ENCODE assay signal across 8 cellular contexts in genomic region chr13:50127726-50128291, GRCh38.
DNase-seq lines count a peak whose midpoint lies in the region; ATAC-seq and TF ChIP-seq lines count a peak whose summit lies in the region.

No MANE protein-coding gene starts in this region.

- peak overlapping the region; percentile 74 to 80 for H3K4ac ChIP-seq in mesenchymal stem cell (ENCODE audit: low read depth in 1 of 2, low read length in 2 of 2)

- peaks cover 18% of the 10 kb centered on the region for H3K36me3 Mint-ChIP-seq in activated CD4-positive, alpha-beta T cell treated with anti-CD3 and anti-CD28 coated beads, Interleukin-2, amount 10 ng/mL, durations not matched to agents 7 days and 5 days (ENCODE audit: low read depth)

- H2BK120ac ChIP-seq in mesenchymal stem cell (ENCODE audit: low read depth, low read length): peak overlapping the region; percentile 77

- no peaks in the 10 kb centered on the region for H3K9me3 Mint-ChIP-seq in activated CD4-positive, alpha-beta T cell treated with anti-CD3 and anti-CD28 coated beads, Interleukin-2, amount 10 ng/mL, durations not matched to agents 7 days and 5 days

- no peak for ATAC-seq in HG02571 (IDR thresholded peaks at IDR 0.05; ENCODE audit: unreplicated experiment)

- H3K79me1 ChIP-seq in mesenchymal stem cell (replicated peaks; ENCODE audit: low read length, poor library complexity, severe bottlenecking): peaks cover 2% of the 10 kb centered on the region

- H3K9me3 ChIP-seq in mesenchymal stem cell (ENCODE audit: control insufficient read depth, low read length) (no peaks in the 10 kb centered on the region), thymus (ENCODE audit: control insufficient read depth) (no peaks in the 10 kb centered on the region)

- H3K27ac ChIP-seq in coronary artery (peak overlapping the region in 1 of 2 donors; percentile 100), mesenchymal stem cell (ENCODE audit: low read length, poor library complexity, severe bottlenecking) (no peak overlapping the region), thymus (ENCODE audit: low read depth) (no peak overlapping the region)

- H3K4me3 ChIP-seq in coronary artery: peak overlapping the region; percentile 56
- H3K4me3 ChIP-seq in mesenchymal stem cell (ENCODE audit: insufficient read depth in 1 of 2, low read depth in 1 of 2, low read length in 2 of 2): peak overlapping the region; percentile 55 to 80
- peak overlapping the region; percentile 66 for H3K4me3 ChIP-seq in thymus (ENCODE audit: low read length)

- no peak overlapping the region for H3K23ac ChIP-seq in mesenchymal stem cell (ENCODE audit: low read length in 2 of 2)

- peak overlapping the region; percentile 80 for H2BK15ac ChIP-seq in mesenchymal stem cell (ENCODE audit: low read depth, poor library complexity, severe bottlenecking)

- H3K27me3 ChIP-seq in mesenchymal stem cell (ENCODE audit: control insufficient read depth in 1 of 2, insufficient read depth in 1 of 2, low read length in 2 of 2) (peaks cover 4 to 63% of the 10 kb centered on the region in 2 experiments), thymus (ENCODE audit: control insufficient read depth, insufficient read depth) (peaks cover 42% of the 10 kb centered on the region)

- H2BK5ac ChIP-seq in mesenchymal stem cell (ENCODE audit: low read depth, low read length, poor library complexity, severe bottlenecking): no peak overlapping the region

- H4K91ac ChIP-seq in mesenchymal stem cell (ENCODE audit: low read length): peak overlapping the region; percentile 72

- peak overlapping the region; percentile 62 for H3K27ac Mint-ChIP-seq in activated CD4-positive, alpha-beta T cell treated with anti-CD3 and anti-CD28 coated beads, Interleukin-2, amount 10 ng/mL, durations not matched to agents 7 days and 5 days

- peak overlapping the region; percentile 91 for H3K4me2 ChIP-seq in mesenchymal stem cell (ENCODE audit: low read length, poor library complexity, severe bottlenecking)

- peak overlapping the region; percentile 67 for H2AFZ ChIP-seq in mesenchymal stem cell (ENCODE audit: low read depth, low read length)

- TF ChIP-seq CTCF in coronary artery (IDR thresholded peaks at IDR 0.05): no peak

- peak overlapping the region; percentile 98 for H3K9ac ChIP-seq in mesenchymal stem cell (ENCODE audit: low read length)

- POLR2A ChIA-PET in activated CD4-positive, alpha-beta T cell treated with anti-CD3 and anti-CD28 coated beads, Interleukin-2, amount 10 ng/mL, durations not matched to agents 7 days and 5 days (lab: Charles Lee): interaction anchor here (2.1 kb wide), 1 partner anchor 46 kb away, joined by 7 read pairs; no protein-coding TSS in a partner anchor

- H4K8ac ChIP-seq in mesenchymal stem cell (ENCODE audit: low read length): peak overlapping the region; percentile 89

- H3K36me3 ChIP-seq in mesenchymal stem cell (ENCODE audit: control insufficient read depth in 1 of 2, insufficient read depth in 2 of 2, low read depth in 1 of 2, low read length in 2 of 2): peaks cover 0 to 2% of the 10 kb centered on the region in 2 experiments
- no peaks in the 10 kb centered on the region for H3K36me3 ChIP-seq in thymus (ENCODE audit: control insufficient read depth, insufficient read depth)

- H3K27me3 Mint-ChIP-seq in activated CD4-positive, alpha-beta T cell treated with anti-CD3 and anti-CD28 coated beads, Interleukin-2, amount 10 ng/mL, durations not matched to agents 7 days and 5 days: peaks cover 47% of the 10 kb centered on the region

- H2AK5ac ChIP-seq in mesenchymal stem cell (ENCODE audit: low read length, severe bottlenecking): no peak overlapping the region

- H2BK12ac ChIP-seq in mesenchymal stem cell (ENCODE audit: low read length in 2 of 2): peak overlapping the region; percentile 38 to 73

- no peak overlapping the region for H3K14ac ChIP-seq in mesenchymal stem cell (ENCODE audit: low read length in 2 of 2)

- H3K4me1 Mint-ChIP-seq in activated CD4-positive, alpha-beta T cell treated with anti-CD3 and anti-CD28 coated beads, Interleukin-2, amount 10 ng/mL, durations not matched to agents 7 days and 5 days: peaks cover 66% of the 10 kb centered on the region

- DNase-seq in activated CD4-positive, alpha-beta T cell treated with anti-CD3 and anti-CD28 coated beads, Interleukin-2, amount 10 ng/mL, durations not matched to agents 7 days and 5 days: no peak
- no peak for DNase-seq in activated CD4-positive, alpha-beta T cell treated with anti-CD3 and anti-CD28 coated beads, Interleukin-2, amount 50 U/mL, for 1 hour
- DNase-seq in coronary artery (ENCODE audit: low spot score) (no peak), mesenchymal stem cell (no peak), NCI-H526 treated with DMSO at 0.1 percent for 48 hours (lab: John Stamatoyannopoulos, UW) (no peak), GOT3 (lab: John Stamatoyannopoulos, UW) (no peak)

- H3K18ac ChIP-seq in mesenchymal stem cell (ENCODE audit: low read depth in 1 of 2, low read length in 2 of 2): peak overlapping the region; percentile 62 to 87

- WGBS in mesenchymal stem cell: 11% methylated on average over 39 of the region's 39 CpGs
- WGBS in thymus: 64% methylated on average over 39 of the region's 39 CpGs

- CTCF ChIA-PET in activated CD4-positive, alpha-beta T cell treated with anti-CD3 and anti-CD28 coated beads, Interleukin-2, amount 10 ng/mL, durations not matched to agents 7 days and 5 days (lab: Charles Lee): interaction anchor here (0.7 to 1.7 kb wide), 5 partner anchors 46 to 969 kb away, joined by 3 read pairs; no protein-coding TSS in a partner anchor

- H3K4me1 ChIP-seq in mesenchymal stem cell (ENCODE audit: control insufficient read depth, insufficient read depth, low read depth, low read length) (peaks cover 41% of the 10 kb centered on the region), thymus (ENCODE audit: control insufficient read depth, insufficient read depth, low read length) (peaks cover 35% of the 10 kb centered on the region)

- H3K4me3 Mint-ChIP-seq in activated CD4-positive, alpha-beta T cell treated with anti-CD3 and anti-CD28 coated beads, Interleukin-2, amount 10 ng/mL, durations not matched to agents 7 days and 5 days: peak overlapping the region; percentile 81
